In the genomic region with DNA sequence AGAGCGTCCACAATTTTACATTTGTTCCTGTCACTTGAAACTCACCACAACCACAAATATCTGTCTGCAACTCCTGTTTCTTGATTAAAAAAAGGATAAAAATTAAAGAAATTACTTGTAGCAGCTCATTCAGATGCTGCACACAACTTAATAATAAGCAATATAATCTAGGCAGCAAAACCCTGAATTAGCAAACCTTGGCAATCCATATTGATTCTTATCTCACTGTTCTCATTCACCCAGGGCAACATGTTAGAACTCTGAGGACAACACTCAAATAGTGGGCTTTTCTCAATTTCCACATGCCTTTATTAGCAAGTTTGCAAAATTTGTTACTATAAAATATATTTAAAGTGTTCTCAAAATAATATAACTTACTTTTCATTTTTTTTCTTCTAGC, we compare ENCODE assay signal across 26 cellular contexts. TPM values are rescaled to one million over a fixed set of nuclear protein-coding genes. Genes with fewer than 3 reads are reported as not detected.
"Had no signal": no experiment of that assay in that cellular context is flagged by ENCODE, and none has a peak within 500 bp of the region (broad histone marks: within the 10 kb centered on the region; RNA-seq: fewer than 3 reads in every experiment).

No MANE protein-coding gene starts in this region.

- H3K9me3 Mint-ChIP-seq: activated T-helper 2 cell treated with anti-CD3 and anti-CD28 coated beads, Interferon-gamma antibody, Interleukin-2, Interleukin-4, amounts not matched to agents 10 μg/mL and 5 μg/mL and 100 μg/mL, durations not matched to agents 14 hours and 24 hours and 36 hours; effector memory CD8-positive, alpha-beta T cell; memory B cell; stimulated activated naive CD8-positive, alpha-beta T cell treated with anti-CD3 and anti-CD28 coated beads, Interleukin-15, Interleukin-2, amounts not matched to agents 100 ng/mL and 50 ng/mL, for 24 hours had no signal

- DNase-seq: activated naive CD4-positive, alpha-beta T cell; activated T-cell treated with anti-CD3 and anti-CD28 coated beads, Interleukin-2, amount 50 U/mL, for 1 hour; dermis blood vessel endothelial cell; effector memory CD8-positive, alpha-beta T cell; left colon; naive thymus-derived CD4-positive, alpha-beta T cell; ovary; psoas muscle; stimulated activated CD4-positive, alpha-beta T cell treated with anti-CD3 and anti-CD28 coated beads, Interleukin-12 subunit alpha, Interleukin-12 subunit beta, amount 100 ng/mL, for 4 hours; stimulated activated CD4-positive, alpha-beta T cell treated with anti-CD3 and anti-CD28 coated beads, Interleukin-4, amount 100 ng/mL, for 4 hours; upper lobe of right lung had no signal

- H3K4me3 ChIP-seq: adrenal gland, ascending aorta, esophagus muscularis mucosa, ovary, psoas muscle, right atrium auricular region, SK-N-MC, thyroid gland, upper lobe of right lung had no signal

- H3K27me3 Mint-ChIP-seq: activated naive CD8-positive, alpha-beta T cell; effector memory CD8-positive, alpha-beta T cell; memory B cell; naive thymus-derived CD4-positive, alpha-beta T cell; stimulated activated naive CD8-positive, alpha-beta T cell treated with anti-CD3 and anti-CD28 coated beads, Interleukin-15, Interleukin-2, amounts not matched to agents 100 ng/mL and 50 ng/mL, for 24 hours had no signal

- H3K9me3 ChIP-seq: adrenal gland, ascending aorta, esophagus muscularis mucosa, ovary, psoas muscle, right atrium auricular region, thyroid gland, upper lobe of right lung had no signal

- H3K36me3 ChIP-seq: ovary had no signal

- H3K4me1 ChIP-seq: ascending aorta, right atrium auricular region, thyroid gland, upper lobe of right lung had no signal

- ATAC-seq: activated CD4-positive, CD25-positive, alpha-beta regulatory T cell treated with anti-CD3 and anti-CD28 coated beads, Interleukin-2, amount 50 U/mL, for 24 hours; effector memory CD8-positive, alpha-beta T cell; left colon; naive thymus-derived CD4-positive, alpha-beta T cell; upper lobe of right lung had no signal

- H3K27ac Mint-ChIP-seq: activated T-helper 2 cell treated with anti-CD3 and anti-CD28 coated beads, Interferon-gamma antibody, Interleukin-2, Interleukin-4, amounts not matched to agents 10 μg/mL and 5 μg/mL and 100 μg/mL, durations not matched to agents 14 hours and 24 hours and 36 hours; memory B cell; stimulated activated naive CD8-positive, alpha-beta T cell treated with anti-CD3 and anti-CD28 coated beads, Interleukin-15, Interleukin-2, amounts not matched to agents 100 ng/mL and 50 ng/mL, for 24 hours had no signal

- FAIRE-seq: endothelial cell of umbilical vein, frontal cortex, keratinocyte had no signal

- H3K4me3 Mint-ChIP-seq: activated naive CD8-positive, alpha-beta T cell; effector memory CD8-positive, alpha-beta T cell; memory B cell; naive thymus-derived CD4-positive, alpha-beta T cell; stimulated activated naive CD8-positive, alpha-beta T cell treated with anti-CD3 and anti-CD28 coated beads, Interleukin-15, Interleukin-2, amounts not matched to agents 100 ng/mL and 50 ng/mL, for 24 hours had no signal

- H3K27ac ChIP-seq: ascending aorta, esophagus muscularis mucosa, ovary, psoas muscle, right atrium auricular region, SK-N-MC, thyroid gland, upper lobe of right lung had no signal

- H3K27me3 ChIP-seq: adrenal gland, ascending aorta, esophagus muscularis mucosa, ovary, right atrium auricular region, thyroid gland, upper lobe of right lung had no signal

RNA-seq across cellular contexts. Expression of gene FZD9, which starts 49.6 kb away (rescaled TPM):
- total RNA-seq: T-helper 2 cell treated with Interferon-gamma antibody and Interleukin-4, amounts not matched to agents 100 ng/mL and 5 ng/mL, for 36 hours had no signal
